In the genomic region with DNA sequence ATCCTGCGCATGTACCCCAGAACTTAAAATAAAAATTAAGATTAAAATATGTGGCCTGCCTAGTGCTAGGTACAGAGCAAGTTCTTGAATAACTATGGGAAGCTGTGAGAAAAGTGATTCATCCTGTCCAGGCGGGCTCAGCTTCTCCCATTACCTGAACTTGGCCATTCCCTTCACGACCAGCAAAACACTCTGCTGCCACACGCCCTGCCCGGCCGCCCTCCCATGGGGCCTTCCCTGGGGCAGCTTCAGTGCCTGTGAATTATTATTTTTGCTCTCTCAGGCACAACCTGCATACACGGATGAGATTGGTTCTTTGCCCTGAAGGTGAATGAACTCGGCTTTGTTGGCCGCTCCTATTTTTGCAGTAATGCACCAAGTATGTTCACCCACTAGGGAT, we compare ENCODE assay signal across 30 cellular contexts.
"Had no signal": no experiment of that assay in that cellular context is flagged by ENCODE, and none has a peak within 500 bp of the region (broad histone marks: within the 10 kb centered on the region; RNA-seq: fewer than 3 reads in every experiment).

No MANE protein-coding gene starts in this region.

- H3K4me1 Mint-ChIP-seq: endodermal cell had no signal

- H3K4me1 ChIP-seq: esophagus squamous epithelium, heart right ventricle, lower lobe of right lung, pancreas, right lobe of liver, suprapubic skin, transverse colon, upper lobe of right lung, uterus had no signal

- H3K36me3 ChIP-seq: esophagus squamous epithelium, heart right ventricle, lower lobe of right lung, pancreas, right lobe of liver, suprapubic skin, transverse colon, upper lobe of right lung, uterus had no signal

- H3K4me3 ChIP-seq: esophagus squamous epithelium, heart right ventricle, lower lobe of right lung, pancreas, right lobe of liver, suprapubic skin, transverse colon, upper lobe of right lung, uterus had no signal

- DNase-seq: cerebellar nuclear complex; cortex of kidney; effector CD4-positive, alpha-beta T cell; endodermal cell; esophagus squamous epithelium; foreskin melanocyte; glutamatergic neuron; heart right ventricle; hippocampal formation; left cardiac atrium; left ventricle myocardium superior; lower lobe of right lung; naive thymus-derived CD8-positive, alpha-beta T cell; nephron progenitor cell; occipital lobe; pancreas; right lobe of liver; small intestine; stimulated activated CD4-positive, alpha-beta T cell treated with anti-CD3 and anti-CD28 coated beads, Interleukin-12 subunit alpha, Interleukin-12 subunit beta, amount 100 ng/mL, for 4 hours; stimulated activated CD4-positive, alpha-beta T cell treated with anti-CD3 and anti-CD28 coated beads, Interleukin-1b, Interleukin-23, amount 100 ng/mL, for 48 hours; stimulated activated CD4-positive, alpha-beta T cell treated with anti-CD3 and anti-CD28 coated beads, Interleukin-4, amount 100 ng/mL, for 1 hour; stimulated activated CD8-positive, alpha-beta memory T cell treated with anti-CD3 and anti-CD28 coated beads, Interleukin-4, amount 100 ng/mL, for 48 hours; stimulated activated naive CD4-positive, alpha-beta T cell; transverse colon; upper lobe of right lung; uterus had no signal

- FAIRE-seq: islet of Langerhans, pancreas, small intestine had no signal

- H3K9me3 Mint-ChIP-seq: endodermal cell, nephron progenitor cell had no signal

- H3K9me3 ChIP-seq: lower lobe of right lung, pancreas, right lobe of liver, suprapubic skin, transverse colon, upper lobe of right lung, uterus had no signal

- H3K27me3 Mint-ChIP-seq: stimulated activated naive CD8-positive, alpha-beta T cell treated with anti-CD3 and anti-CD28 coated beads, Interleukin-15, amount 100 ng/mL, for 72 hours had no signal

- H3K27ac ChIP-seq: epithelial cell of prostate, esophagus squamous epithelium, heart right ventricle, lower lobe of right lung, pancreas, right lobe of liver, suprapubic skin, transverse colon, upper lobe of right lung, uterus had no signal

- H3K4me3 Mint-ChIP-seq: endodermal cell; naive thymus-derived CD8-positive, alpha-beta T cell; nephron progenitor cell; stimulated activated naive CD8-positive, alpha-beta T cell treated with anti-CD3 and anti-CD28 coated beads, Interleukin-15, amount 100 ng/mL, for 72 hours had no signal

- H3K27me3 ChIP-seq: pancreas, right lobe of liver, suprapubic skin, transverse colon, upper lobe of right lung, uterus had no signal

- H3K36me3 Mint-ChIP-seq: naive thymus-derived CD8-positive, alpha-beta T cell had no signal

- H3K27ac Mint-ChIP-seq: endodermal cell, nephron progenitor cell had no signal
